ENCODE assay signal across 25 cellular contexts in the genomic region with DNA sequence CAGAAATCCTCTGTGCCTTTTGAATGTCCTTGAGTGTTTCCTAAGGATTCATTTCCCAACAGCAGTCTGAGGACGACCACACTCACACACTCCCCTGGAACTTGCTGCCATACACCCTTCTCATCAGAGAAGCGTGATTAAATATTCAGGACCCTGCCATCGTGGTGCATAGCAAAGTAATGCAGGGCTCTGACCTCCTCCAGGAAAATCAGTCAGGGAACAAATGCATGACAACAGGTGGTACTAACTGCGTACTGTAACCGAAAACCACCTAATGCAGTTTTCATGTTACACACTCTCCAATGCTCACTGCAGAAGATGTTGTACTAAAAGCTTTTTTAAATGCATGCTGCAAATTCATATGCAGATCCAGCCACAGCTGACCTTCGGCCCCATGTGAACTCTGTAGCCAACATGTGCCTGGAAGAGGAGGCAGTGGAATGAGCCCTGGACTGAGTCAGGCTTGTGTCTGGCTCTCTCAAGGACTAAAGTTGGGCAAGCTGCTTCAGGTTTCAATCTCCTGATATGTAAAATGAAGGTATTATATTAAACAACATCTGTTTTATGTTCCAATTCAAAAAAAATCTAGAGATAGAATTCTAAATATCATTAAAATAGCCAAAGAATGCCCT.
DNase-seq lines count a peak whose midpoint lies in the region; ATAC-seq, FAIRE-seq and TF ChIP-seq lines count a peak whose summit lies in the region.
"Had no signal": no experiment of that assay in that cellular context is flagged by ENCODE, and none has a peak within 500 bp of the region (broad histone marks: within the 10 kb centered on the region; RNA-seq: fewer than 3 reads in every experiment).

No MANE protein-coding gene starts in this region.

- H2BK120ac ChIP-seq in H1 (replicated peaks; ENCODE audit: low read depth, low read length): no peak overlapping the region
- H2BK120ac ChIP-seq in trophoblast cell (ENCODE audit: insufficient read depth, low read length, poor library complexity): no peak overlapping the region

- no peak for TF ChIP-seq POLR2A in H1 (IDR thresholded peaks at IDR 0.05; ENCODE audit: control extremely low read depth in 1 of 2, low read depth in 2 of 2, low read length in 2 of 2)

- H3K79me1 ChIP-seq in H1 (ENCODE audit: low read depth, low read length) (no peaks in the 10 kb centered on the region), trophoblast cell (ENCODE audit: low read length) (no peaks in the 10 kb centered on the region)

- H3K4ac ChIP-seq in H1 (replicated peaks; ENCODE audit: insufficient read length, low read depth, low read length) (no peak overlapping the region), trophoblast cell (ENCODE audit: low read depth, low read length) (no peak overlapping the region)

- peak; percentile 2 for DNase-seq in LHCN-M2 (ENCODE audit: low read depth)
- DNase-seq in SJCRH30: peak; percentile 41 to 81
- DNase-seq in H1 (ENCODE audit: low read depth in 1 of 2, low spot score in 2 of 2): no peak
- DNase-seq in islet precursor cell: peak; percentile 54
- DNase-seq in amygdala (lab: John Stamatoyannopoulos, UW): no peak
- no peak for DNase-seq in trophoblast cell
- DNase-seq: Caco-2; CD4-positive, CD25-positive, alpha-beta regulatory T cell; DMS153; GOT3; MM.1S; NCI-H1048; NCI-H1417 treated with DMSO at 0.1 percent for 48 hours; NCI-H187 treated with DMSO at 0.1 percent for 48 hours; NCI-H2107; NCI-H2227 treated with DMSO at 0.1 percent for 48 hours; NCI-H510A treated with DMSO at 0.1 percent for 48 hours; NCI-H774; NK-92 treated with Interleukin-12 subunit alpha and Interleukin-12 subunit beta, amount 100 ng/mL, for 24 hours had no signal

- no peak for FAIRE-seq in H1 (lab: Jason Lieb, UNC)
- FAIRE-seq: G401.6, GM12892, K562 had no signal

- no peak for TF ChIP-seq RAD21 in H1 (IDR thresholded peaks at IDR 0.05 in 1 of 2, conservative IDR thresholded peaks at IDR 0.05 in 1 of 2; ENCODE audit: low read depth in 2 of 2, low read length in 2 of 2)

- no peak overlapping the region for H3K14ac ChIP-seq in H1 (ENCODE audit: insufficient read length)
- H3K14ac ChIP-seq in trophoblast cell (ENCODE audit: low read length): no peak overlapping the region

- H2AFZ ChIP-seq in H1 (ENCODE audit: low read length) (no peak overlapping the region), trophoblast cell (ENCODE audit: insufficient read depth, low read length, poor library complexity) (no peak overlapping the region)

- H3K56ac ChIP-seq in H1 (replicated peaks; ENCODE audit: insufficient read length, low read depth, low read length): no peak overlapping the region

- peak overlapping the region; percentile 10 to 20; a peak in 1 of 4 replicates for H3K4me2 ChIP-seq in H1 (ENCODE audit: insufficient read depth in 1 of 2, low read depth in 2 of 2, low read length in 2 of 2)
- no peak overlapping the region for H3K4me2 ChIP-seq in trophoblast cell (ENCODE audit: low read length)

- H3K4me3 ChIP-seq in SJCRH30 (no peak overlapping the region), H1 (ENCODE audit: extremely low read depth in 1 of 4, insufficient read depth in 2 of 4, low read depth in 3 of 4, low read length in 4 of 4) (no peak overlapping the region), trophoblast cell (ENCODE audit: low read depth, low read length) (no peak overlapping the region)
- H3K4me3 ChIP-seq: K562 had no signal

- no peaks in the 10 kb centered on the region for H3K23me2 ChIP-seq in H1 (ENCODE audit: low read depth, low read length)

- no peak overlapping the region for H4K12ac ChIP-seq in trophoblast cell (ENCODE audit: low read depth, low read length)

- H3K79me2 ChIP-seq in H1 (ENCODE audit: control insufficient read depth in 1 of 2, insufficient read depth in 2 of 2, low read length in 2 of 2): no peaks in the 10 kb centered on the region
- H3K79me2 ChIP-seq in trophoblast cell (ENCODE audit: control insufficient read depth, insufficient read depth, low read length, poor library complexity): no peaks in the 10 kb centered on the region

- no peak overlapping the region for H3K18ac ChIP-seq in H1 (ENCODE audit: extremely low read depth, low read length)
- no peak overlapping the region for H3K18ac ChIP-seq in trophoblast cell (ENCODE audit: low read length)

- H4K8ac ChIP-seq in H1 (ENCODE audit: extremely low read depth, insufficient read depth, low read length): no peak overlapping the region
- H4K8ac ChIP-seq in trophoblast cell (ENCODE audit: low read depth, low read length): no peak overlapping the region

- H2BK5ac ChIP-seq in H1 (ENCODE audit: low read depth, low read length) (no peak overlapping the region), trophoblast cell (ENCODE audit: low read depth, low read length, poor library complexity) (no peak overlapping the region)

- 64% methylated on average over 6 of the region's 6 CpGs; no CpG with 5 or more reads in 1 of the 2 experiments for WGBS in H1 (ENCODE audit: extremely low coverage in 1 of 2, insufficient coverage in 1 of 2, insufficient read length in 1 of 2, insufficient replicate concordance in 2 of 2, low coverage in 1 of 2, low lambda C conversion rate in 2 of 2, missing lambda C conversion rate in 1 of 2), 2 experiments
- no CpG with 5 or more reads among the region's 6 CpGs for WGBS in trophoblast cell (ENCODE audit: extremely low coverage, insufficient coverage, insufficient read length)

- H2BK12ac ChIP-seq in H1 (ENCODE audit: low read depth, low read length) (no peak overlapping the region), trophoblast cell (ENCODE audit: low read length) (no peak overlapping the region)

- no peak for TF ChIP-seq EP300 in H1 (IDR thresholded peaks at IDR 0.05; ENCODE audit: borderline replicate concordance in 1 of 2, low read depth in 2 of 2, low read length in 2 of 2)

- no peak for TF ChIP-seq CTCF in H1 (IDR thresholded peaks at IDR 0.05; ENCODE audit: control extremely low read depth in 1 of 3, insufficient read depth in 1 of 3, low read depth in 1 of 3, low read length in 3 of 3)

- no peaks in the 10 kb centered on the region for H3K36me3 ChIP-seq in SJCRH30
- no peaks in the 10 kb centered on the region for H3K36me3 ChIP-seq in H1 (ENCODE audit: control insufficient read depth in 2 of 4, insufficient read depth in 4 of 4, low read length in 3 of 4)
- H3K36me3 ChIP-seq in trophoblast cell (ENCODE audit: control insufficient read depth in 1 of 2, insufficient read depth in 2 of 2, low read length in 2 of 2): no peaks in the 10 kb centered on the region

- no peak overlapping the region for H2BK15ac ChIP-seq in H1 (ENCODE audit: low read length)

- H2BK20ac ChIP-seq in H1 (ENCODE audit: low read length): no peak overlapping the region

- H3K23ac ChIP-seq in H1 (ENCODE audit: insufficient read length) (no peak overlapping the region), trophoblast cell (ENCODE audit: low read length) (no peak overlapping the region)

- H3K27me3 ChIP-seq in SJCRH30 (no peaks in the 10 kb centered on the region), H1 (replicated peaks in 1 of 4; ENCODE audit: control insufficient read depth in 3 of 4, extremely low read depth in 1 of 4, insufficient read depth in 3 of 4, low read length in 3 of 4) (no peaks in the 10 kb centered on the region), trophoblast cell (ENCODE audit: insufficient read depth, low read length) (no peaks in the 10 kb centered on the region)

- CTCF ChIA-PET in H1 (lab: Charles Lee; ENCODE audit: partially characterized antibody): interaction anchor here (0.6 to 1.0 kb wide), 2 partner anchors 14 to 1021 kb away, joined by 4 read pairs; no protein-coding TSS in a partner anchor

- no peak overlapping the region for H4K5ac ChIP-seq in H1 (ENCODE audit: insufficient read length, low read depth, low read length)

- H3K4me1 ChIP-seq in SJCRH30 (peaks cover 26% of the 10 kb centered on the region), H1 (replicated peaks in 1 of 4; ENCODE audit: control insufficient read depth in 3 of 4, insufficient read depth in 4 of 4, low read length in 3 of 4) (peaks cover 0 to 6% (median 3%) of the 10 kb centered on the region in 4 experiments; a peak in 3 of 7 replicates), trophoblast cell (ENCODE audit: control insufficient read depth in 1 of 2, insufficient read depth in 2 of 2, low read length in 2 of 2) (no peaks in the 10 kb centered on the region)
- H3K4me1 ChIP-seq: Caco-2 had no signal

- H3K9me3 ChIP-seq in SJCRH30 (replicated peaks): no peaks in the 10 kb centered on the region
- no peaks in the 10 kb centered on the region for H3K9me3 ChIP-seq in H1 (ENCODE audit: insufficient read depth in 2 of 2, low read depth in 1 of 2, low read length in 1 of 2)
- H3K9me3 ChIP-seq in trophoblast cell (ENCODE audit: insufficient read depth, low read depth, low read length): no peaks in the 10 kb centered on the region
- H3K9me3 ChIP-seq: Caco-2 had no signal

- POLR2A ChIA-PET in H1 (lab: Charles Lee; ENCODE audit: partially characterized antibody): interaction anchor here (0.9 kb wide), 1 partner anchor 13 kb away, joined by 4 read pairs; no protein-coding TSS in a partner anchor

- no peaks in the 10 kb centered on the region for H4K20me1 ChIP-seq in H1 (replicated peaks in 1 of 2; ENCODE audit: control insufficient read depth in 1 of 2, insufficient read depth in 2 of 2, low read length in 2 of 2)

- H3K9ac ChIP-seq in H1 (replicated peaks in 1 of 4; ENCODE audit: extremely low read depth in 1 of 4, low read depth in 3 of 4, low read length in 3 of 4) (no peak overlapping the region), trophoblast cell (ENCODE audit: low read length) (no peak overlapping the region)

- H2AK5ac ChIP-seq in H1 (ENCODE audit: low read depth, low read length) (no peak overlapping the region), trophoblast cell (ENCODE audit: low read length) (no peak overlapping the region)

- H4K91ac ChIP-seq in H1 (replicated peaks; ENCODE audit: insufficient read length, low read length) (no peak overlapping the region), trophoblast cell (ENCODE audit: low read depth, low read length) (no peak overlapping the region)

- no peak for ATAC-seq in HG02642 (IDR thresholded peaks at IDR 0.05; ENCODE audit: poor library complexity, unreplicated experiment)
- ATAC-seq in GM18519 (IDR thresholded peaks at IDR 0.05; ENCODE audit: low FRiP score, unreplicated experiment): no peak
- ATAC-seq: K562, Panc1 had no signal

- H3K27ac ChIP-seq in SJCRH30 (peak overlapping the region; percentile 10; the same call in 1 of the 2 replicates), H1 (ENCODE audit: low read depth, low read length) (no peak overlapping the region), trophoblast cell (ENCODE audit: low read depth, low read length) (no peak overlapping the region)

TF ChIP-seq in H1, 55 proteins besides CTCF, POLR2A, EP300 and RAD21 (continues in another document):
- TF ChIP-seq RNF2 (IDR thresholded peaks at IDR 0.05; ENCODE audit: borderline replicate concordance, low read depth, low read length, missing control alignments, poor library complexity, severe bottlenecking): no peak
- TF ChIP-seq ASH2L (IDR thresholded peaks at IDR 0.05; ENCODE audit: low read length): no peak
- TF ChIP-seq CBX5 (IDR thresholded peaks at IDR 0.05; ENCODE audit: low read depth, low read length): no peak
- no peak for TF ChIP-seq CHD2 (IDR thresholded peaks at IDR 0.05; ENCODE audit: low read length)
- TF ChIP-seq NANOG (IDR thresholded peaks at IDR 0.05; ENCODE audit: insufficient read depth, low read depth, low read length, poor library complexity, severe bottlenecking): no peak

Comparison
In these comparisons a context has a peak if more than half of its experiments do, and no peak if none do; other contexts are left out.
1. DNase-seq: peak in LHCN-M2 (single experiment), SJCRH30 (2 of 2) and islet precursor cell (single experiment); none in H1 (0 of 2), amygdala (0 of 56) and trophoblast cell (0 of 2).